In genomic region chr15:49415638-49416037, GRCh38 we compare ENCODE assay signal across 13 cellular contexts. TPM values are rescaled to one million over a fixed set of nuclear protein-coding genes. Genes with fewer than 3 reads are reported as not detected.
A peak's percentile ranks its signal among the peaks of the same experiment; 100 is the strongest.
DNase-seq lines count a peak whose midpoint lies in the region; ATAC-seq, FAIRE-seq and TF ChIP-seq lines count a peak whose summit lies in the region.
"Had no signal": no experiment of that assay in that cellular context is flagged by ENCODE, and none has a peak within 500 bp of the region (broad histone marks: within the 10 kb centered on the region; RNA-seq: fewer than 3 reads in every experiment).

No MANE protein-coding gene starts in this region.

- no peak for TF ChIP-seq POLR2A in A549 (IDR thresholded peaks at IDR 0.05; ENCODE audit: low read length)

- no peak for TF ChIP-seq EP300 in A549 (IDR thresholded peaks at IDR 0.05)

- no peaks in the 10 kb centered on the region for H3K4me1 Mint-ChIP-seq in Caco-2 (ENCODE audit: low read depth, unreplicated experiment)
- H3K4me1 Mint-ChIP-seq: memory B cell had no signal

- H3K4me3 ChIP-seq in A549 (no peak overlapping the region), adipocyte (ENCODE audit: low read length) (no peak overlapping the region), fibroblast of pulmonary artery (replicated peaks; ENCODE audit: low read depth, low read length) (no peak overlapping the region), Caco-2 (ENCODE audit: low read depth, low read length) (no peak overlapping the region), Karpas-422 (ENCODE audit: low read length) (no peak overlapping the region)

- CTCF ChIA-PET in A549 (lab: Yijun Ruan, JAX) (no interaction called here), Caco-2 (lab: Charles Lee) (no interaction called here)

- peaks cover 6% of the 10 kb centered on the region for H3K27me3 Mint-ChIP-seq in Caco-2 (ENCODE audit: insufficient read depth, unreplicated experiment)

- POLR2A ChIA-PET in A549 (lab: Yijun Ruan, JAX) (no interaction called here), Caco-2 (lab: Charles Lee) (no interaction called here)

- DNase-seq in A549 (ENCODE audit: low read depth in 1 of 2, low spot score in 1 of 2) (no peak), HS-5 (ENCODE audit: low read depth) (peak; percentile 76), adipocyte (ENCODE audit: low read depth) (peak; percentile 88), fibroblast of pulmonary artery (ENCODE audit: low read depth) (peak; percentile 80), Caco-2 (no peak), left colon (no peak), Karpas-422 (no peak)
- DNase-seq: ACHN, erythroblast, substantia nigra, WERI-Rb-1 had no signal

- H3K36me3 Mint-ChIP-seq in Caco-2 (ENCODE audit: insufficient read depth, unreplicated experiment), result no peaks in the 10 kb centered on the region

- BruUV-seq in Caco-2 (replicated peaks; lab: Mats Ljungman, UMichigan), result no TSS peak

- no peak for TF ChIP-seq RAD21 in A549 (conservative IDR thresholded peaks at IDR 0.05 in 1 of 2, IDR thresholded peaks at IDR 0.05 in 1 of 2)

- H3K4me2 ChIP-seq in A549, result no peak overlapping the region
- H3K4me2 ChIP-seq in Karpas-422 (ENCODE audit: low read depth, low read length, poor library complexity, severe bottlenecking), result no peak overlapping the region

- TF ChIP-seq CTCF in A549 (IDR thresholded peaks at IDR 0.05), result no peak
- TF ChIP-seq CTCF in fibroblast of pulmonary artery (IDR thresholded peaks at IDR 0.05; ENCODE audit: low read length, missing control alignments), result no peak
- no peak for TF ChIP-seq CTCF in Caco-2 (IDR thresholded peaks at IDR 0.05; ENCODE audit: insufficient read depth in 1 of 2, low read depth in 1 of 2, low read length in 1 of 2, severe bottlenecking in 1 of 2, unreplicated experiment in 1 of 2)

- H2AFZ ChIP-seq in Karpas-422 (ENCODE audit: low read length), result no peak overlapping the region

- H3K4me3 Mint-ChIP-seq in Caco-2 (ENCODE audit: unreplicated experiment), result no peak overlapping the region
- H3K4me3 Mint-ChIP-seq: memory B cell had no signal

- H3K27ac ChIP-seq in A549, result no peak overlapping the region
- no peak overlapping the region for H3K27ac ChIP-seq in Karpas-422 (ENCODE audit: low read length)
- H3K27ac ChIP-seq: WERI-Rb-1 had no signal

- H3K9me3 ChIP-seq in A549 (no peaks in the 10 kb centered on the region), adipocyte (ENCODE audit: control insufficient read depth, low read length) (no peaks in the 10 kb centered on the region), Caco-2 (no peaks in the 10 kb centered on the region), Karpas-422 (ENCODE audit: low read length) (no peaks in the 10 kb centered on the region)

- H4K20me1 ChIP-seq in Karpas-422 (ENCODE audit: insufficient read depth, low read depth, low read length), result no peaks in the 10 kb centered on the region

- no peak for ATAC-seq in A549
- ATAC-seq in left colon, result no peak
- ATAC-seq in GM21529 (IDR thresholded peaks at IDR 0.05; ENCODE audit: unreplicated experiment), result no peak

- no peak for FAIRE-seq in A549 (lab: Jason Lieb, UNC)

- no peak overlapping the region for H3K27ac Mint-ChIP-seq in Caco-2 (ENCODE audit: unreplicated experiment)
- H3K27ac Mint-ChIP-seq: memory B cell had no signal

- H3K9ac ChIP-seq in adipocyte (ENCODE audit: low read length) (no peak overlapping the region), Karpas-422 (ENCODE audit: low read length) (no peak overlapping the region)

- intact Hi-C loops in Caco-2 (cut with micrococcal nuclease; ENCODE audit: unreplicated experiment) (no loop called here), left colon (cut with DNase I, micrococcal nuclease) (no loop called here)

- no peaks in the 10 kb centered on the region for H3K9me3 Mint-ChIP-seq in Caco-2 (ENCODE audit: unreplicated experiment)
- H3K9me3 Mint-ChIP-seq: memory B cell had no signal

- H3K9me2 ChIP-seq in Karpas-422 (replicated peaks; ENCODE audit: insufficient read depth, low read length), result no peaks in the 10 kb centered on the region

- WGBS in A549 (ENCODE audit: missing lambda C conversion rate), result 62% methylated on average over 1 of the region's 1 CpG

- H3K27me3 ChIP-seq in adipocyte (replicated peaks; ENCODE audit: control insufficient read depth, insufficient read depth, low read length), result no peaks in the 10 kb centered on the region
- H3K27me3 ChIP-seq in Caco-2 (replicated peaks; ENCODE audit: control insufficient read depth, insufficient read depth, low read length), result no peaks in the 10 kb centered on the region
- 0 out of 2 replicates have a peak, but pooled peaks cover 2% of the 10 kb centered on the region for H3K27me3 ChIP-seq in Karpas-422 (ENCODE audit: low read length)

- no peaks in the 10 kb centered on the region for H3K79me2 ChIP-seq in Karpas-422 (ENCODE audit: low read length)

- H3K4me1 ChIP-seq in A549, result peaks cover 4% of the 10 kb centered on the region; the same call in 1 of the 3 replicates
- H3K4me1 ChIP-seq in adipocyte (ENCODE audit: control insufficient read depth, insufficient read depth, low read length), result peaks cover 15% of the 10 kb centered on the region
- H3K4me1 ChIP-seq in Caco-2, result no peaks in the 10 kb centered on the region
- H3K4me1 ChIP-seq in Karpas-422 (ENCODE audit: low read length), result no peaks in the 10 kb centered on the region

- H3K36me3 ChIP-seq in adipocyte (ENCODE audit: control insufficient read depth, insufficient read depth, low read length, severe bottlenecking), result no peaks in the 10 kb centered on the region
- H3K36me3 ChIP-seq in Caco-2 (ENCODE audit: control insufficient read depth, insufficient read depth, low read length), result no peaks in the 10 kb centered on the region
- no peaks in the 10 kb centered on the region for H3K36me3 ChIP-seq in Karpas-422 (ENCODE audit: insufficient read depth, low read length)
- H3K36me3 ChIP-seq: WERI-Rb-1 had no signal

TF ChIP-seq in A549, 52 proteins besides CTCF, POLR2A, EP300 and RAD21:
- TF ChIP-seq EHMT2 (IDR thresholded peaks at IDR 0.05; ENCODE audit: low read depth), result no peak
- no peak for TF ChIP-seq FOSL2 (IDR thresholded peaks at IDR 0.05)
- TF ChIP-seq FOSL2 (CRISPR knock-in tag; IDR thresholded peaks at IDR 0.05), result peak; percentile 52; the same call in 1 of the 2 replicates

RNA-seq across cellular contexts. Expression of gene FGF7, which starts 7.4 kb away (rescaled TPM):
- polyA plus RNA-seq in A549 (2011; rRNA removed) (0.01 TPM in 1 of 2 replicates, not detected in the other), A549 (2017; fragmentation: RNase III; extraction: RNeasy Plus Mini Kit Qiagen cat#74134 plus additional on column Dnase treatment) (not detected in 3 replicates)
- not detected in 2 replicates for polyA plus RNA-seq in A549 (2012; cell fraction: cytosol; rRNA removed)
- polyA plus RNA-seq in A549 (2012; cell fraction: nucleus; rRNA removed), result not detected in 2 replicates
- 0.19 TPM in 1 of 2 replicates, not detected in the other for polyA minus RNA-seq in A549 (2011; rRNA and poly(A)+ RNA removed)
- total RNA-seq in Caco-2 (2022) (0.18 TPM in 1 of 2 replicates, not detected in the other), left colon (10 to 100 TPM in 1 of 2 donors, 1 to 10 TPM in 1; 4.5 to 11.0 TPM)
- 0.71 TPM in 1 of 2 replicates, not detected in the other for total RNA-seq in Karpas-422 (2014; rRNA removed; shearing (Covaris generic); ENCODE audit: low replicate concordance)

Comparison
In these comparisons a context has a peak if more than half of its experiments do, and no peak if none do; other contexts are left out.
1. DNase-seq: peak in HS-5 (single experiment), adipocyte (single experiment) and fibroblast of pulmonary artery (single experiment); none in A549 (0 of 2), Caco-2 (0 of 2), left colon (0 of 2) and Karpas-422 (single experiment).